12 cellular contexts compared by ENCODE assay signal in genomic region chr1:32924881-32925344, GRCh38. TPM values are rescaled to one million over a fixed set of nuclear protein-coding genes. Genes with fewer than 3 reads are reported as not detected.
DNase-seq lines count a peak whose midpoint lies in the region; ATAC-seq, FAIRE-seq and TF ChIP-seq lines count a peak whose summit lies in the region.
"Had no signal": no experiment of that assay in that cellular context is flagged by ENCODE, and none has a peak within 500 bp of the region (broad histone marks: within the 10 kb centered on the region; RNA-seq: fewer than 3 reads in every experiment).

No MANE protein-coding gene starts in this region.

- H3K4me2 ChIP-seq in trophoblast cell (ENCODE audit: low read length): peak overlapping the region; percentile 69

- DNase-seq in GM12891 (ENCODE audit: insufficient read length, low spot score): no peak
- DNase-seq in activated CD8-positive, alpha-beta T cell treated with anti-CD3 and anti-CD28 coated beads for 36 hours: peak; percentile 33
- DNase-seq in iPS DF 6.9 (ENCODE audit: low read depth, low spot score): no peak
- no peak for DNase-seq in trophoblast cell
- no peak for DNase-seq in SKM-1 (lab: John Stamatoyannopoulos, UW; ENCODE audit: unreplicated experiment)
- DNase-seq in gastrocnemius medialis: no peak
- no peak for DNase-seq in amygdala (lab: John Stamatoyannopoulos, UW)
- DNase-seq: cortex of kidney had no signal

- H3K36me3 Mint-ChIP-seq in activated CD8-positive, alpha-beta T cell treated with anti-CD3 and anti-CD28 coated beads for 36 hours (ENCODE audit: low read depth): no peaks in the 10 kb centered on the region

- H3K4me1 ChIP-seq in iPS DF 6.9 (ENCODE audit: control insufficient read depth, insufficient read depth, low read length): no peaks in the 10 kb centered on the region
- H3K4me1 ChIP-seq in trophoblast cell (ENCODE audit: control insufficient read depth in 1 of 2, insufficient read depth in 2 of 2, low read length in 2 of 2): peaks cover 21 to 25% of the 10 kb centered on the region in 2 experiments
- H3K4me1 ChIP-seq in gastrocnemius medialis: peaks cover 0 to 4% of the 10 kb centered on the region in 2 donors

- peak overlapping the region; percentile 7 for H3K4ac ChIP-seq in trophoblast cell (ENCODE audit: low read depth, low read length)

- H2BK120ac ChIP-seq in trophoblast cell (ENCODE audit: insufficient read depth, low read length, poor library complexity): peak overlapping the region; percentile 71

- no peaks in the 10 kb centered on the region for H3K9me3 ChIP-seq in iPS DF 6.9 (ENCODE audit: control insufficient read depth, insufficient read depth, low read length)
- H3K9me3 ChIP-seq in trophoblast cell (ENCODE audit: insufficient read depth, low read depth, low read length): no peaks in the 10 kb centered on the region
- no peaks in the 10 kb centered on the region for H3K9me3 ChIP-seq in gastrocnemius medialis
- H3K9me3 ChIP-seq: thoracic aorta had no signal

- peak overlapping the region; percentile 37; the same call in 1 of the 2 replicates for H3K4me3 ChIP-seq in iPS DF 6.9 (ENCODE audit: low read length)
- no peak overlapping the region for H3K4me3 ChIP-seq in trophoblast cell (ENCODE audit: low read depth, low read length)
- no peak overlapping the region for H3K4me3 ChIP-seq in gastrocnemius medialis

- TF ChIP-seq POLR2A in GM12891 (IDR thresholded peaks at IDR 0.05; ENCODE audit: low read depth, low read length): no peak
- no peak for TF ChIP-seq POLR2A in gastrocnemius medialis (IDR thresholded peaks at IDR 0.05)

- peak overlapping the region; percentile 85 for H2BK5ac ChIP-seq in trophoblast cell (ENCODE audit: low read depth, low read length, poor library complexity)

- intact Hi-C loops in activated CD8-positive, alpha-beta T cell treated with anti-CD3 and anti-CD28 coated beads for 36 hours (cut with micrococcal nuclease): loop anchor here (10.0 kb wide), 1 partner anchor 110 kb away; the partner anchor contains the start of gene AK2
- intact Hi-C loops in gastrocnemius medialis (cut with DNase I; ENCODE audit: low total_unique reads): no loop called here

- peak overlapping the region; percentile 65 for H2BK12ac ChIP-seq in trophoblast cell (ENCODE audit: low read length)

- peak overlapping the region; percentile 91 for H4K91ac ChIP-seq in trophoblast cell (ENCODE audit: low read depth, low read length)

- H3K4me1 Mint-ChIP-seq in activated CD8-positive, alpha-beta T cell treated with anti-CD3 and anti-CD28 coated beads for 36 hours (ENCODE audit: low read depth): peaks cover 16% of the 10 kb centered on the region

- POLR2A ChIA-PET in activated CD8-positive, alpha-beta T cell treated with anti-CD3 and anti-CD28 coated beads for 36 hours (lab: Charles Lee): no interaction called here

- H2AK5ac ChIP-seq in trophoblast cell (ENCODE audit: low read length): peak overlapping the region; percentile 9

- H3K36me3 ChIP-seq in iPS DF 6.9 (ENCODE audit: control insufficient read depth, insufficient read depth, low read length) (no peaks in the 10 kb centered on the region), trophoblast cell (ENCODE audit: control insufficient read depth in 1 of 2, insufficient read depth in 2 of 2, low read length in 2 of 2) (no peaks in the 10 kb centered on the region), gastrocnemius medialis (no peaks in the 10 kb centered on the region)
- H3K36me3 ChIP-seq: thoracic aorta had no signal

- peak overlapping the region; percentile 6 for H3K18ac ChIP-seq in trophoblast cell (ENCODE audit: low read length)

- H4K12ac ChIP-seq in trophoblast cell (ENCODE audit: low read depth, low read length): peak overlapping the region; percentile 48

- ATAC-seq in activated CD8-positive, alpha-beta T cell treated with anti-CD3 and anti-CD28 coated beads for 36 hours: peak; percentile 56
- ATAC-seq in gastrocnemius medialis (no peak), HG03460 (IDR thresholded peaks at IDR 0.05; ENCODE audit: unreplicated experiment) (no peak)

- in situ Hi-C loops in gastrocnemius medialis (cut with MboI; ENCODE audit: low sequenced_read_pairs in 4 of 4): loop anchor here in 1 of 4 donors (10.0 kb wide), 1 partner anchor 150 kb away; no protein-coding TSS in a partner anchor

- H3K27me3 ChIP-seq in iPS DF 6.9 (ENCODE audit: control insufficient read depth, insufficient read depth, low read length) (peaks cover 33% of the 10 kb centered on the region), trophoblast cell (ENCODE audit: insufficient read depth, low read length) (no peaks in the 10 kb centered on the region), gastrocnemius medialis (peaks cover 0 to 21% (median 6%) of the 10 kb centered on the region in 3 donors)

- no peak overlapping the region for H3K27ac Mint-ChIP-seq in activated CD8-positive, alpha-beta T cell treated with anti-CD3 and anti-CD28 coated beads for 36 hours

- peak overlapping the region; percentile 13 for H3K4me3 Mint-ChIP-seq in activated CD8-positive, alpha-beta T cell treated with anti-CD3 and anti-CD28 coated beads for 36 hours

- H3K14ac ChIP-seq in trophoblast cell (ENCODE audit: low read length): peak overlapping the region; percentile 58

- H3K27ac ChIP-seq in iPS DF 6.9 (ENCODE audit: low read length) (no peak overlapping the region), trophoblast cell (ENCODE audit: low read depth, low read length) (peak overlapping the region; percentile 96), gastrocnemius medialis (no peak overlapping the region)
- H3K27ac ChIP-seq: thoracic aorta had no signal

- peak overlapping the region; percentile 80 for H4K8ac ChIP-seq in trophoblast cell (ENCODE audit: low read depth, low read length)

- H3K23ac ChIP-seq in trophoblast cell (ENCODE audit: low read length): no peak overlapping the region

- H2AFZ ChIP-seq in trophoblast cell (ENCODE audit: insufficient read depth, low read length, poor library complexity): peak overlapping the region; percentile 20

- H3K79me2 ChIP-seq in trophoblast cell (ENCODE audit: control insufficient read depth, insufficient read depth, low read length, poor library complexity): no peaks in the 10 kb centered on the region

- FAIRE-seq in GM12891 (lab: Jason Lieb, UNC): peak; percentile 33
- FAIRE-seq: islet of Langerhans had no signal

- peak overlapping the region; percentile 54 for H3K9ac ChIP-seq in trophoblast cell (ENCODE audit: low read length)

- CTCF ChIA-PET in activated CD8-positive, alpha-beta T cell treated with anti-CD3 and anti-CD28 coated beads for 36 hours (lab: Charles Lee): no interaction called here

- H3K79me1 ChIP-seq in trophoblast cell (ENCODE audit: low read length): peaks cover 34% of the 10 kb centered on the region

- H3K9me3 Mint-ChIP-seq in activated CD8-positive, alpha-beta T cell treated with anti-CD3 and anti-CD28 coated beads for 36 hours: no peaks in the 10 kb centered on the region

- WGBS in iPS DF 6.9 (ENCODE audit: insufficient coverage, insufficient read length): no CpG with 5 or more reads among the region's 31 CpGs
- WGBS in trophoblast cell (ENCODE audit: extremely low coverage, insufficient coverage, insufficient read length): no CpG with 5 or more reads among the region's 31 CpGs

- peak; percentile 6 for TF ChIP-seq CTCF in activated CD8-positive, alpha-beta T cell treated with anti-CD3 and anti-CD28 coated beads for 36 hours (IDR thresholded peaks at IDR 0.05)
- no peak for TF ChIP-seq CTCF in gastrocnemius medialis (IDR thresholded peaks at IDR 0.05 in 4 of 5, conservative IDR thresholded peaks at IDR 0.05 in 1 of 5)

- peaks cover 56% of the 10 kb centered on the region for H3K27me3 Mint-ChIP-seq in activated CD8-positive, alpha-beta T cell treated with anti-CD3 and anti-CD28 coated beads for 36 hours

TF ChIP-seq in GM12891, 5 proteins besides CTCF, POLR2A, EP300 and RAD21:
- TF ChIP-seq POU2F2 (IDR thresholded peaks at IDR 0.05; ENCODE audit: low read depth, low read length): no peak
- TF ChIP-seq PAX5 (IDR thresholded peaks at IDR 0.05; ENCODE audit: insufficient read depth, low read length, severe bottlenecking): no peak
- no peak for TF ChIP-seq POLR2AphosphoS5 (IDR thresholded peaks at IDR 0.05; ENCODE audit: low read depth, low read length)
- no peak for TF ChIP-seq TAF1 (IDR thresholded peaks at IDR 0.05; ENCODE audit: low read depth, low read length)
- no peak for TF ChIP-seq SPI1 (IDR thresholded peaks at IDR 0.05; ENCODE audit: low read depth, low read length)

RNA-seq across cellular contexts. Expression of gene TMEM54, which starts 23.7 kb away (rescaled TPM):
- polyA plus RNA-seq in GM12891 (2012; ENCODE audit: low read depth, missing spikeins): 0.49 TPM
- total RNA-seq in activated CD8-positive, alpha-beta T cell treated with anti-CD3 and anti-CD28 coated beads for 36 hours: 1 to 10 TPM; 1.3 to 1.9 TPM
- polyA plus RNA-seq in trophoblast cell (2013): 172 and 195 TPM in 2 replicates
- total RNA-seq in gastrocnemius medialis: 1 to 10 TPM; 4.0 to 7.0 (median 4.8) TPM

RNA-seq across cellular contexts. Expression of gene HPCA, which starts 38.6 kb away (rescaled TPM):
- polyA plus RNA-seq in GM12891 (2012; ENCODE audit: low read depth, missing spikeins): not detected
- total RNA-seq in activated CD8-positive, alpha-beta T cell treated with anti-CD3 and anti-CD28 coated beads for 36 hours: under 1 TPM; 0.49 to 0.61 TPM
- 0.83 and 1.4 TPM in 2 replicates for polyA plus RNA-seq in trophoblast cell (2013)
- total RNA-seq in gastrocnemius medialis: not detected
- total RNA-seq: LHCN-M2, thoracic aorta had no signal

RNA-seq across cellular contexts. Expression of gene RNF19B, which starts 39.7 kb away (rescaled TPM):
- polyA plus RNA-seq in GM12891 (2012; ENCODE audit: low read depth, missing spikeins): 19.3 TPM
- 10 to 100 TPM; 10.6 to 10.9 TPM for total RNA-seq in activated CD8-positive, alpha-beta T cell treated with anti-CD3 and anti-CD28 coated beads for 36 hours
- polyA plus RNA-seq in trophoblast cell (2013): 14.7 and 14.9 TPM in 2 replicates
- 10 to 100 TPM; 22.7 to 34.4 (median 28.6) TPM for total RNA-seq in gastrocnemius medialis

RNA-seq across cellular contexts. Expression of gene FNDC5, which starts 54.2 kb away (rescaled TPM):
- polyA plus RNA-seq in GM12891 (2012; ENCODE audit: low read depth, missing spikeins): 0.18 TPM
- total RNA-seq in activated CD8-positive, alpha-beta T cell treated with anti-CD3 and anti-CD28 coated beads for 36 hours: not detected
- polyA plus RNA-seq in trophoblast cell (2013): 1.1 and 1.3 TPM in 2 replicates
- total RNA-seq in gastrocnemius medialis: 100 to 1,000 TPM in 3 of 4 donors, 10 to 100 TPM in 1; 39.6 to 274 (median 114) TPM
